30 cellular contexts compared by ENCODE assay signal in the genomic region with DNA sequence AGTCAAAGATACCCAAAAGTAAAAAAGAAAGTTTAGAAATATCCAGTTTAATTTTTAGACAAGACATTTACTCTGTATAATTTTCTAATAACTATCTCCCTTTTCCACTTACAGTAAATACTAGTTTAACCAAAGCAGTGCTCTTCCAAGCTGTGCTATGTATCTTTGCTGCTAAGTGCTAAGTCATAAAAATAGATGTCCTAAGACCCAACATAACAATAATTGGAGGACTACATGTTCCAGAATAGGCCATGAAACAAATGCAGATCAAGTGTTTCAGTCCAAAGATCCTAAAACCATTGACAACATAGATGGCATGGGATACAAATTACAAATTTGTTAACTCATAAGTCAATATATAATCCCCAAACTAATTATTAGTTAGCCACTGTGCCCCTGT.
"Had no signal": no experiment of that assay in that cellular context is flagged by ENCODE, and none has a peak within 500 bp of the region (broad histone marks: within the 10 kb centered on the region; RNA-seq: fewer than 3 reads in every experiment).

No MANE protein-coding gene starts in this region.

- H3K79me2 ChIP-seq: hepatocyte had no signal

- H3K4me1 ChIP-seq: esophagus muscularis mucosa, foreskin keratinocyte, gastrocnemius medialis, heart right ventricle had no signal

- H3K27ac ChIP-seq: brain microvascular endothelial cell, esophagus muscularis mucosa, foreskin keratinocyte, gastrocnemius medialis, hepatocyte, VCaP had no signal

- H3K4me3 ChIP-seq: esophagus muscularis mucosa, gastrocnemius medialis, heart right ventricle, hepatocyte had no signal

- H2AFZ ChIP-seq: hepatocyte had no signal

- H3K27me3 ChIP-seq: brain microvascular endothelial cell, esophagus muscularis mucosa, foreskin keratinocyte, gastrocnemius medialis, heart right ventricle, hepatocyte had no signal

- DNase-seq: activated CD4-positive, alpha-beta memory T cell treated with anti-CD3 and anti-CD28 coated beads, Interleukin-2, amount 10 ng/mL, durations not matched to agents 7 days and 5 days; activated CD4-positive, alpha-beta T cell treated with anti-CD3 and anti-CD28 coated beads for 1 hour; activated CD4-positive, alpha-beta T cell treated with anti-CD3 and anti-CD28 coated beads for 4 hours; activated CD4-positive, alpha-beta T cell treated with anti-CD3 and anti-CD28 coated beads, Interleukin-2, amount 10 ng/mL, durations not matched to agents 7 days and 5 days; activated CD4-positive, alpha-beta T cell treated with anti-CD3 and anti-CD28 coated beads, Interleukin-2, amount 50 U/mL, for 4 hours; activated CD8-positive, alpha-beta memory T cell treated with anti-CD3 and anti-CD28 coated beads, Interleukin-2, amount 50 U/mL, for 48 hours; activated gamma-delta T cell treated with Interleukin-2 at 50 U/mL for 16 hours; activated naive CD4-positive, alpha-beta T cell treated with anti-CD3 and anti-CD28 coated beads, Interleukin-2, amount 50 U/mL, for 16 hours; activated naive CD4-positive, alpha-beta T cell treated with Interleukin-2 at 50 U/mL for 16 hours; activated T-cell treated with anti-CD3 and anti-CD28 coated beads for 4 hours; activated T-cell treated with anti-CD3 and anti-CD28 coated beads, Interleukin-2, amount 50 U/mL, for 24 hours; activated T-cell treated with anti-CD3 and anti-CD28 coated beads, Interleukin-2, amount 50 U/mL, for 72 hours; amniotic stem cell; anterior cingulate cortex; brain microvascular endothelial cell; caudate nucleus; cortex of kidney; dermis blood vessel endothelial cell; effector CD4-positive, alpha-beta T cell; effector memory CD8-positive, alpha-beta T cell; erythroblast; foreskin keratinocyte; gastrocnemius medialis; glutamatergic neuron; heart right ventricle; T-helper 17 cell had no signal

- H3K9me3 ChIP-seq: esophagus muscularis mucosa, gastrocnemius medialis had no signal

- H3K36me3 ChIP-seq: brain microvascular endothelial cell, esophagus muscularis mucosa, gastrocnemius medialis, heart right ventricle had no signal

- H3K4me2 ChIP-seq: hepatocyte had no signal

- ATAC-seq: activated T-cell treated with anti-CD3 and anti-CD28 coated beads, Interleukin-2, amount 50 U/mL, for 72 hours; effector memory CD8-positive, alpha-beta T cell; foreskin keratinocyte; gastrocnemius medialis; T-helper 17 cell; WTC11 had no signal
